ENCODE assay signal across 8 cellular contexts in genomic region chr12:57127710-57128518, GRCh38. TPM values are rescaled to one million over a fixed set of nuclear protein-coding genes. Genes with fewer than 3 reads are reported as not detected.
DNase-seq lines count a peak whose midpoint lies in the region; ATAC-seq, FAIRE-seq and TF ChIP-seq lines count a peak whose summit lies in the region.

TSS of gene LRP1 (plus strand) at chr12:57128483. CDS start at chr12:57128965, 482 bp downstream.

- peak within 1 kb of the TSS; percentile 88 to 97 for H3K27ac ChIP-seq in A549

- peaks cover 44% of the 10 kb centered on the region for H3K4me1 Mint-ChIP-seq in dendritic cell treated with granulocyte-macrophage colony-stimulating factor and Interleukin-4, amounts not matched to agents 40 ng/mL and 50 ng/mL, for 4 days (ENCODE audit: low read depth)

- ATAC-seq in A549, result peak; percentile 71 to 87
- peak; percentile 44 for ATAC-seq in GM21723 (IDR thresholded peaks at IDR 0.05; ENCODE audit: unreplicated experiment)
- ATAC-seq in left lobe of liver, result peak; percentile 70
- ATAC-seq in GM18867 (IDR thresholded peaks at IDR 0.05; ENCODE audit: unreplicated experiment), result no peak

- TF ChIP-seq CTCF in A549 (IDR thresholded peaks at IDR 0.05), result no peak

- peaks cover 4% of the 10 kb centered on the region; the same call in 1 of the 3 replicates for H3K9me3 ChIP-seq in A549

- CTCF ChIA-PET in A549 (lab: Yijun Ruan, JAX), result interaction anchor here (1.1 to 20.0 kb wide), 10 partner anchors 8 to 111 kb away, joined by 3 to 1152 read pairs (median 4); partner anchors contain the start of gene STAT6

- intact Hi-C loops in dendritic cell treated with granulocyte-macrophage colony-stimulating factor and Interleukin-4, amounts not matched to agents 40 ng/mL and 50 ng/mL, for 4 days (cut with micrococcal nuclease), result loop anchor here (1.0 kb wide), 1 partner anchor 9 kb away; no protein-coding TSS in a partner anchor

- TF ChIP-seq EP300 in A549 (IDR thresholded peaks at IDR 0.05), result no peak

- H3K4me3 Mint-ChIP-seq in dendritic cell treated with granulocyte-macrophage colony-stimulating factor and Interleukin-4, amounts not matched to agents 40 ng/mL and 50 ng/mL, for 4 days, result peak within 1 kb of the TSS; percentile 84

- peak within 1 kb of the TSS; percentile 65 for H3K27ac Mint-ChIP-seq in dendritic cell treated with granulocyte-macrophage colony-stimulating factor and Interleukin-4, amounts not matched to agents 40 ng/mL and 50 ng/mL, for 4 days

- no peak for TF ChIP-seq RAD21 in A549 (conservative IDR thresholded peaks at IDR 0.05 in 1 of 2, IDR thresholded peaks at IDR 0.05 in 1 of 2)

- peak; percentile 88 to 89 for DNase-seq in A549 (ENCODE audit: low read depth in 1 of 2, low spot score in 1 of 2)
- peak; percentile 72 for DNase-seq in NCI-H226
- DNase-seq in activated CD4-positive, alpha-beta T cell treated with anti-CD3 and anti-CD28 coated beads, Interleukin-2, amount 50 U/mL, for 48 hours, result peak; percentile 74 to 78
- peak; percentile 90 for DNase-seq in left lobe of liver (ENCODE audit: low spot score)
- DNase-seq in stimulated activated CD4-positive, alpha-beta T cell treated with anti-CD3 and anti-CD28 coated beads, Interleukin-1b, Interleukin-23, amount 100 ng/mL, for 4 hours (ENCODE audit: low read depth in 2 of 2), result peak; percentile 70 to 79

- peak; percentile 62 for TF ChIP-seq POLR2A in A549 (IDR thresholded peaks at IDR 0.05; ENCODE audit: low read length)

- POLR2A ChIA-PET in A549 (lab: Yijun Ruan, JAX), result interaction anchor here (0.6 to 2.2 kb wide), 17 partner anchors 8 to 688 kb away, joined by 3 to 20 read pairs (median 4); partner anchors contain the start of genes NAB2, NACA, PTGES3 and STAT6

- peaks cover 9% of the 10 kb centered on the region for H3K9me3 Mint-ChIP-seq in dendritic cell treated with granulocyte-macrophage colony-stimulating factor and Interleukin-4, amounts not matched to agents 40 ng/mL and 50 ng/mL, for 4 days

- H3K27me3 Mint-ChIP-seq in dendritic cell treated with granulocyte-macrophage colony-stimulating factor and Interleukin-4, amounts not matched to agents 40 ng/mL and 50 ng/mL, for 4 days, result peaks cover 7% of the 10 kb centered on the region

- no peak for FAIRE-seq in A549 (lab: Jason Lieb, UNC)

- peaks cover 32% of the 10 kb centered on the region; the same call in 2 of the 3 replicates for H3K4me1 ChIP-seq in A549

- peak within 1 kb of the TSS; percentile 90 for H3K4me2 ChIP-seq in A549

- under 1% methylated on average over 46 of the region's 57 CpGs for WGBS in A549 (ENCODE audit: missing lambda C conversion rate)

- peaks cover 29% of the 10 kb centered on the region for H3K36me3 Mint-ChIP-seq in dendritic cell treated with granulocyte-macrophage colony-stimulating factor and Interleukin-4, amounts not matched to agents 40 ng/mL and 50 ng/mL, for 4 days (ENCODE audit: low read depth)

- H3K4me3 ChIP-seq in A549, result peak within 1 kb of the TSS; percentile 64

TF ChIP-seq in A549, 52 proteins besides CTCF, POLR2A, EP300 and RAD21 (continues in another document):
- TF ChIP-seq HDAC2 (IDR thresholded peaks at IDR 0.05) (no peak), MAFK (IDR thresholded peaks at IDR 0.05; ENCODE audit: partially characterized antibody) (no peak), RARB (CRISPR knock-in tag; IDR thresholded peaks at IDR 0.05) (no peak), EHMT2 (IDR thresholded peaks at IDR 0.05; ENCODE audit: low read depth) (no peak), ZC3H11A (IDR thresholded peaks at IDR 0.05) (no peak), CBX8 (IDR thresholded peaks at IDR 0.05) (no peak), KDM1A (IDR thresholded peaks at IDR 0.05; ENCODE audit: low read depth) (no peak), POLR2AphosphoS2 (conservative IDR thresholded peaks at IDR 0.05; ENCODE audit: low read length) (no peak), SREBF2 (IDR thresholded peaks at IDR 0.05) (no peak), PHF8 (IDR thresholded peaks at IDR 0.05; ENCODE audit: borderline replicate concordance, low read depth) (0 out of 2 replicates have a peak, but pooled peaks have one; percentile 29), NFE2L2 (conservative IDR thresholded peaks at IDR 0.05; ENCODE audit: low read length) (no peak), CHD2 (IDR thresholded peaks at IDR 0.05; ENCODE audit: low read length, partially characterized antibody) (no peak), ZSCAN20 (CRISPR knock-in tag; IDR thresholded peaks at IDR 0.05) (no peak), BHLHE40 (IDR thresholded peaks at IDR 0.05; ENCODE audit: low read depth, low read length) (no peak), CEBPB (IDR thresholded peaks at IDR 0.05) (no peak), HMGXB4 (CRISPR knock-in tag; IDR thresholded peaks at IDR 0.05; ENCODE audit: borderline replicate concordance) (no peak), JUN (IDR thresholded peaks at IDR 0.05) (0 out of 5 replicates have a peak, but pooled peaks have one; percentile 9 to 18), TFCP2L1 (CRISPR knock-in tag; IDR thresholded peaks at IDR 0.05) (no peak), HOXA7 (CRISPR knock-in tag; IDR thresholded peaks at IDR 0.05) (no peak), ZNF302 (CRISPR knock-in tag; IDR thresholded peaks at IDR 0.05) (no peak), MAZ (IDR thresholded peaks at IDR 0.05; ENCODE audit: borderline replicate concordance, low read depth, low read length) (no peak), FOSL2 (IDR thresholded peaks at IDR 0.05) (0 out of 2 replicates have a peak, but pooled peaks have one; percentile 28), FOSL2 (CRISPR knock-in tag; IDR thresholded peaks at IDR 0.05) (peak; percentile 72), MAX (IDR thresholded peaks at IDR 0.05) (no peak; the same call in none of the 2 replicates)
- TF ChIP-seq, protein P1, sequence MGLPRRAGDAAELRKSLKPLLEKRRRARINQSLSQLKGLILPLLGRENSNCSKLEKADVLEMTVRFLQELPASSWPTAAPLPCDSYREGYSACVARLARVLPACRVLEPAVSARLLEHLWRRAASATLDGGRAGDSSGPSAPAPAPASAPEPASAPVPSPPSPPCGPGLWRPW (IDR thresholded peaks at IDR 0.05), result no peak
- TF ChIP-seq, protein P2, sequence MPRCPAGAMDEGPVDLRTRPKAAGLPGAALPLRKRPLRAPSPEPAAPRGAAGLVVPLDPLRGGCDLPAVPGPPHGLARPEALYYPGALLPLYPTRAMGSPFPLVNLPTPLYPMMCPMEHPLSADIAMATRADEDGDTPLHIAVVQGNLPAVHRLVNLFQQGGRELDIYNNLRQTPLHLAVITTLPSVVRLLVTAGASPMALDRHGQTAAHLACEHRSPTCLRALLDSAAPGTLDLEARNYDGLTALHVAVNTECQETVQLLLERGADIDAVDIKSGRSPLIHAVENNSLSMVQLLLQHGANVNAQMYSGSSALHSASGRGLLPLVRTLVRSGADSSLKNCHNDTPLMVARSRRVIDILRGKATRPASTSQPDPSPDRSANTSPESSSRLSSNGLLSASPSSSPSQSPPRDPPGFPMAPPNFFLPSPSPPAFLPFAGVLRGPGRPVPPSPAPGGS (IDR thresholded peaks at IDR 0.05), result 0 out of 3 replicates have a peak, but pooled peaks have one; percentile 12
- TF ChIP-seq, protein P3, sequence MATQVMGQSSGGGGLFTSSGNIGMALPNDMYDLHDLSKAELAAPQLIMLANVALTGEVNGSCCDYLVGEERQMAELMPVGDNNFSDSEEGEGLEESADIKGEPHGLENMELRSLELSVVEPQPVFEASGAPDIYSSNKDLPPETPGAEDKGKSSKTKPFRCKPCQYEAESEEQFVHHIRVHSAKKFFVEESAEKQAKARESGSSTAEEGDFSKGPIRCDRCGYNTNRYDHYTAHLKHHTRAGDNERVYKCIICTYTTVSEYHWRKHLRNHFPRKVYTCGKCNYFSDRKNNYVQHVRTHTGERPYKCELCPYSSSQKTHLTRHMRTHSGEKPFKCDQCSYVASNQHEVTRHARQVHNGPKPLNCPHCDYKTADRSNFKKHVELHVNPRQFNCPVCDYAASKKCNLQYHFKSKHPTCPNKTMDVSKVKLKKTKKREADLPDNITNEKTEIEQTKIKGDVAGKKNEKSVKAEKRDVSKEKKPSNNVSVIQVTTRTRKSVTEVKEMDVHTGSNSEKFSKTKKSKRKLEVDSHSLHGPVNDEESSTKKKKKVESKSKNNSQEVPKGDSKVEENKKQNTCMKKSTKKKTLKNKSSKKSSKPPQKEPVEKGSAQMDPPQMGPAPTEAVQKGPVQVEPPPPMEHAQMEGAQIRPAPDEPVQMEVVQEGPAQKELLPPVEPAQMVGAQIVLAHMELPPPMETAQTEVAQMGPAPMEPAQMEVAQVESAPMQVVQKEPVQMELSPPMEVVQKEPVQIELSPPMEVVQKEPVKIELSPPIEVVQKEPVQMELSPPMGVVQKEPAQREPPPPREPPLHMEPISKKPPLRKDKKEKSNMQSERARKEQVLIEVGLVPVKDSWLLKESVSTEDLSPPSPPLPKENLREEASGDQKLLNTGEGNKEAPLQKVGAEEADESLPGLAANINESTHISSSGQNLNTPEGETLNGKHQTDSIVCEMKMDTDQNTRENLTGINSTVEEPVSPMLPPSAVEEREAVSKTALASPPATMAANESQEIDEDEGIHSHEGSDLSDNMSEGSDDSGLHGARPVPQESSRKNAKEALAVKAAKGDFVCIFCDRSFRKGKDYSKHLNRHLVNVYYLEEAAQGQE (IDR thresholded peaks at IDR 0.05), result no peak

RNA-seq across cellular contexts. Expression of gene LRP1, which starts in this region (rescaled TPM):
- polyA plus RNA-seq in A549 (2011; rRNA removed) (5.6 and 11.5 TPM in 2 replicates), A549 (2017; fragmentation: RNase III; extraction: RNeasy Plus Mini Kit Qiagen cat#74134 plus additional on column Dnase treatment) (8.6 to 9.6 TPM (median 9.4 TPM) in 3 replicates)
- polyA plus RNA-seq in A549 (2012; cell fraction: cytosol; rRNA removed), result 7.1 and 9.2 TPM in 2 replicates
- polyA plus RNA-seq in A549 (2012; cell fraction: nucleus; rRNA removed), result 44.5 and 50.9 TPM in 2 replicates
- 49.2 and 54.7 TPM in 2 replicates for polyA minus RNA-seq in A549 (2011; rRNA and poly(A)+ RNA removed)
- 370 TPM for total RNA-seq in left lobe of liver
